8 cellular contexts compared by ENCODE assay signal in genomic region chr21:36203603-36203889, GRCh38. TPM values are rescaled to one million over a fixed set of nuclear protein-coding genes. Genes with fewer than 3 reads are reported as not detected.
A peak's percentile ranks its signal among the peaks of the same experiment; 100 is the strongest.
DNase-seq lines count a peak whose midpoint lies in the region; ATAC-seq and TF ChIP-seq lines count a peak whose summit lies in the region.

No MANE protein-coding gene starts in this region.

- peak overlapping the region; percentile 69 for H3K27ac ChIP-seq in GM23248
- no peak overlapping the region for H3K27ac ChIP-seq in tibial nerve

- H3K27me3 ChIP-seq in GM23248 (replicated peaks; ENCODE audit: insufficient read depth): no peaks in the 10 kb centered on the region
- no peaks in the 10 kb centered on the region for H3K27me3 ChIP-seq in tibial nerve

- no peak overlapping the region for H2AFZ ChIP-seq in GM23248

- DNase-seq in A172 (ENCODE audit: low spot score) (peak; percentile 94), GM23248 (peak; percentile 96), foreskin fibroblast (peak; percentile 88 to 95), occipital lobe (lab: John Stamatoyannopoulos, UW) (no peak), tibial nerve (ENCODE audit: low spot score in 2 of 2) (no peak)
- peak; percentile 3 to 53 for DNase-seq in activated CD4-positive, alpha-beta T cell treated with anti-CD3 and anti-CD28 coated beads, Interleukin-2, amount 50 U/mL, for 24 hours (ENCODE audit: low read depth in 1 of 2, low spot score in 1 of 2)
- DNase-seq in stimulated activated CD8-positive, alpha-beta memory T cell treated with anti-CD3 and anti-CD28 coated beads, Interleukin-12 subunit alpha, Interleukin-12 subunit beta, amount 100 ng/mL, for 24 hours (ENCODE audit: extremely low read depth): peak; percentile 10

- TF ChIP-seq CTCF in foreskin fibroblast (IDR thresholded peaks at IDR 0.05; ENCODE audit: low read depth, low read length) (no peak), tibial nerve (IDR thresholded peaks at IDR 0.05) (no peak)

- H3K9ac ChIP-seq in GM23248: peak overlapping the region; percentile 35; the same call in 1 of the 2 replicates

- ATAC-seq in HG02938 (IDR thresholded peaks at IDR 0.05; ENCODE audit: unreplicated experiment): no peak

- no peaks in the 10 kb centered on the region for H3K9me2 ChIP-seq in GM23248 (ENCODE audit: insufficient read depth)

- peaks cover 36% of the 10 kb centered on the region for H3K4me1 ChIP-seq in GM23248 (ENCODE audit: insufficient read depth)
- H3K4me1 ChIP-seq in tibial nerve: no peaks in the 10 kb centered on the region

- peak overlapping the region; percentile 83 for H3K4me2 ChIP-seq in GM23248 (ENCODE audit: unreplicated experiment)

- H3K9me3 ChIP-seq in GM23248 (ENCODE audit: low read depth) (no peaks in the 10 kb centered on the region), tibial nerve (no peaks in the 10 kb centered on the region)

- peaks cover 25% of the 10 kb centered on the region for H3F3A ChIP-seq in GM23248 (ENCODE audit: insufficient read depth)

- H3K36me3 ChIP-seq in GM23248 (ENCODE audit: low read depth) (no peaks in the 10 kb centered on the region), tibial nerve (peaks cover 0 to 47% (median under 1%) of the 10 kb centered on the region in 3 donors)

- in situ Hi-C loops in GM23248 (cut with MboI): no loop called here

- no peak for TF ChIP-seq EP300 in tibial nerve (IDR thresholded peaks at IDR 0.05)

- no peaks in the 10 kb centered on the region for H3K79me2 ChIP-seq in GM23248 (ENCODE audit: insufficient read depth)

- 0% methylated on average over 1 of the region's 1 CpG for WGBS in GM23248 (ENCODE audit: low coverage in 1 of 2, low lambda C conversion rate in 2 of 2, missing lambda C conversion rate in 2 of 2), 2 experiments
- 15 to 28% methylated on average over 1 of the region's 1 CpG for WGBS in tibial nerve, 2 donors

- no peaks in the 10 kb centered on the region for H4K20me1 ChIP-seq in GM23248 (ENCODE audit: insufficient read depth)

- no peak for TF ChIP-seq POLR2A in tibial nerve (IDR thresholded peaks at IDR 0.05)

- H3K4me3 ChIP-seq in GM23248: 0 out of 2 replicates have a peak overlapping the region, but pooled peaks have one; percentile 35
- no peak overlapping the region for H3K4me3 ChIP-seq in foreskin fibroblast (ENCODE audit: low read depth in 1 of 2, low read length in 2 of 2)
- no peak overlapping the region for H3K4me3 ChIP-seq in tibial nerve

RNA-seq across cellular contexts. Expression of gene DOP1B, which starts 46.9 kb away (rescaled TPM):
- 14.9 and 16.4 TPM in 2 replicates for total RNA-seq in A172 (2014; rRNA removed; shearing (Covaris generic))
- total RNA-seq in GM23248 (2014; rRNA removed; shearing (Covaris generic)): 12.0 and 12.3 TPM in 2 replicates
- polyA plus RNA-seq in GM23248 (2016; fragmentation: Nextera tagmentation; extraction: Ambion mirVana): 5.4 and 6.0 TPM in 2 replicates
- total RNA-seq in occipital lobe: 30.9 TPM
- 10 to 100 TPM; 12.3 to 29.9 (median 22.0) TPM for total RNA-seq in tibial nerve

Comparison
In these comparisons a context has a peak if more than half of its experiments do, and no peak if none do; other contexts are left out.
1. DNase-seq: peak in A172 (single experiment), GM23248 (single experiment), activated CD4-positive, alpha-beta T cell treated with anti-CD3 and anti-CD28 coated beads, Interleukin-2, amount 50 U/mL, for 24 hours (2 of 2), foreskin fibroblast (2 of 2) and stimulated activated CD8-positive, alpha-beta memory T cell treated with anti-CD3 and anti-CD28 coated beads, Interleukin-12 subunit alpha, Interleukin-12 subunit beta, amount 100 ng/mL, for 24 hours (single experiment); none in occipital lobe (single experiment) and tibial nerve (0 of 2).